In genomic region chr19:19649580-19649995, GRCh38 we compare ENCODE assay signal across 2 cellular contexts.
TF ChIP-seq lines count a peak whose summit lies in the region.

No MANE protein-coding gene starts in this region.

TF ChIP-seq in GM23338, 12 proteins besides CTCF, POLR2A, EP300 and RAD21:
- TF ChIP-seq ZNF114 (CRISPR knock-in tag; IDR thresholded peaks at IDR 0.05) (no peak), POLR2AphosphoS5 (IDR thresholded peaks at IDR 0.05; ENCODE audit: low read depth) (0 out of 2 replicates have a peak, but pooled peaks have one; percentile 1)

TF ChIP-seq in GM12878, 131 proteins besides CTCF, POLR2A, EP300 and RAD21:
- no peak for TF ChIP-seq POU2F2 (IDR thresholded peaks at IDR 0.05; ENCODE audit: borderline replicate concordance, low read depth, low read length)
TF ChIP-seq in GM12878: peak in this region for 0.
